ENCODE assay signal across 1 cellular context in the genomic region with DNA sequence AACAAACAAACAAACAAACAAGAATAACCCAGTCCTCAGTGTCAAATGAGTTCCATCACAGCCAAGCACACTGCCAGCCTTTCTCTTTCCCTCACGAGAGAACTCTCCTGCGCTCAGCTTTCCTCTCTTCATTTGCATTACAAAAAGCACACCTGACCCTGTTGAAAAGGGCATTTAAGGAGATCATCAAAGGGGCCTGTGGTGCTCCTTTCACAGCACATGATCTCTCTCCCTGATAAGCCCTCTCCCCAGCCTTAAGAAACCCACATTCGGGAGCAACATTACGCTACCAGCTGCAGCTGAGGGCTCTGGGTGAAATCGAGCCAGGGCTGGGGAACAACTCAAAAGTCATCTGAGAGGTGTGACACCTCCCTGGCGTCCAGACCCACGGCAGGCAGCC.
A peak's percentile ranks its signal among the peaks of the same experiment; 100 is the strongest.
TF ChIP-seq lines count a peak whose summit lies in the region.

No MANE protein-coding gene starts in this region.

TF ChIP-seq in GM12878, 131 proteins besides CTCF, POLR2A, EP300 and RAD21 (continued from another document):
- TF ChIP-seq, protein P1, sequence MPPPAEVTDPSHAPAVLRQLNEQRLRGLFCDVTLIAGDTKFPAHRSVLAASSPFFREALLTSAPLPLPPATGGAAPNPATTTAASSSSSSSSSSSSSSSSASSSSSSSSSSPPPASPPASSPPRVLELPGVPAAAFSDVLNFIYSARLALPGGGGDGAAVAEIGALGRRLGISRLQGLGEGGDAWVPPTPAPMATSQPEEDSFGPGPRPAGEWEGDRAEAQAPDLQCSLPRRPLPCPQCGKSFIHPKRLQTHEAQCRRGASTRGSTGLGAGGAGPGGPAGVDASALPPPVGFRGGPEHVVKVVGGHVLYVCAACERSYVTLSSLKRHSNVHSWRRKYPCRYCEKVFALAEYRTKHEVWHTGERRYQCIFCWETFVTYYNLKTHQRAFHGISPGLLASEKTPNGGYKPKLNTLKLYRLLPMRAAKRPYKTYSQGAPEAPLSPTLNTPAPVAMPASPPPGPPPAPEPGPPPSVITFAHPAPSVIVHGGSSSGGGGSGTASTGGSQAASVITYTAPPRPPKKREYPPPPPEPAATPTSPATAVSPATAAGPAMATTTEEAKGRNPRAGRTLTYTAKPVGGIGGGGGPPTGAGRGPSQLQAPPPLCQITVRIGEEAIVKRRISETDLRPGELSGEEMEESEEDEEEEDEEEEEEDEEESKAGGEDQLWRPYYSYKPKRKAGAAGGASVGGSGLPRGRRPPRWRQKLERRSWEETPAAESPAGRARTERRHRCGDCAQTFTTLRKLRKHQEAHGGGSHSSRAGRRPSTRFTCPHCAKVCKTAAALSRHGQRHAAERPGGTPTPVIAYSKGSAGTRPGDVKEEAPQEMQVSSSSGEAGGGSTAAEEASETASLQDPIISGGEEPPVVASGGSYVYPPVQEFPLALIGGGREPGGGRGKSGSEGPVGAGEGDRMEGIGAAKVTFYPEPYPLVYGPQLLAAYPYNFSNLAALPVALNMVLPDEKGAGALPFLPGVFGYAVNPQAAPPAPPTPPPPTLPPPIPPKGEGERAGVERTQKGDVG (CRISPR knock-in tag; IDR thresholded peaks at IDR 0.05): 0 out of 2 replicates have a peak, but pooled peaks have one; percentile 45
- TF ChIP-seq HDGF (IDR thresholded peaks at IDR 0.05): peak; percentile 60; the same call in 1 of the 2 replicates
- TF ChIP-seq, protein P2, sequence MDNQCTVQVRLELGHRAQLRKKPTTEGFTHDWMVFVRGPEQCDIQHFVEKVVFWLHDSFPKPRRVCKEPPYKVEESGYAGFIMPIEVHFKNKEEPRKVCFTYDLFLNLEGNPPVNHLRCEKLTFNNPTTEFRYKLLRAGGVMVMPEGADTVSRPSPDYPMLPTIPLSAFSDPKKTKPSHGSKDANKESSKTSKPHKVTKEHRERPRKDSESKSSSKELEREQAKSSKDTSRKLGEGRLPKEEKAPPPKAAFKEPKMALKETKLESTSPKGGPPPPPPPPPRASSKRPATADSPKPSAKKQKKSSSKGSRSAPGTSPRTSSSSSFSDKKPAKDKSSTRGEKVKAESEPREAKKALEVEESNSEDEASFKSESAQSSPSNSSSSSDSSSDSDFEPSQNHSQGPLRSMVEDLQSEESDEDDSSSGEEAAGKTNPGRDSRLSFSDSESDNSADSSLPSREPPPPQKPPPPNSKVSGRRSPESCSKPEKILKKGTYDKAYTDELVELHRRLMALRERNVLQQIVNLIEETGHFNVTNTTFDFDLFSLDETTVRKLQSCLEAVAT (IDR thresholded peaks at IDR 0.05): no peak
- TF ChIP-seq, protein P3, sequence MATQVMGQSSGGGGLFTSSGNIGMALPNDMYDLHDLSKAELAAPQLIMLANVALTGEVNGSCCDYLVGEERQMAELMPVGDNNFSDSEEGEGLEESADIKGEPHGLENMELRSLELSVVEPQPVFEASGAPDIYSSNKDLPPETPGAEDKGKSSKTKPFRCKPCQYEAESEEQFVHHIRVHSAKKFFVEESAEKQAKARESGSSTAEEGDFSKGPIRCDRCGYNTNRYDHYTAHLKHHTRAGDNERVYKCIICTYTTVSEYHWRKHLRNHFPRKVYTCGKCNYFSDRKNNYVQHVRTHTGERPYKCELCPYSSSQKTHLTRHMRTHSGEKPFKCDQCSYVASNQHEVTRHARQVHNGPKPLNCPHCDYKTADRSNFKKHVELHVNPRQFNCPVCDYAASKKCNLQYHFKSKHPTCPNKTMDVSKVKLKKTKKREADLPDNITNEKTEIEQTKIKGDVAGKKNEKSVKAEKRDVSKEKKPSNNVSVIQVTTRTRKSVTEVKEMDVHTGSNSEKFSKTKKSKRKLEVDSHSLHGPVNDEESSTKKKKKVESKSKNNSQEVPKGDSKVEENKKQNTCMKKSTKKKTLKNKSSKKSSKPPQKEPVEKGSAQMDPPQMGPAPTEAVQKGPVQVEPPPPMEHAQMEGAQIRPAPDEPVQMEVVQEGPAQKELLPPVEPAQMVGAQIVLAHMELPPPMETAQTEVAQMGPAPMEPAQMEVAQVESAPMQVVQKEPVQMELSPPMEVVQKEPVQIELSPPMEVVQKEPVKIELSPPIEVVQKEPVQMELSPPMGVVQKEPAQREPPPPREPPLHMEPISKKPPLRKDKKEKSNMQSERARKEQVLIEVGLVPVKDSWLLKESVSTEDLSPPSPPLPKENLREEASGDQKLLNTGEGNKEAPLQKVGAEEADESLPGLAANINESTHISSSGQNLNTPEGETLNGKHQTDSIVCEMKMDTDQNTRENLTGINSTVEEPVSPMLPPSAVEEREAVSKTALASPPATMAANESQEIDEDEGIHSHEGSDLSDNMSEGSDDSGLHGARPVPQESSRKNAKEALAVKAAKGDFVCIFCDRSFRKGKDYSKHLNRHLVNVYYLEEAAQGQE (IDR thresholded peaks at IDR 0.05; ENCODE audit: low read depth, low read length): no peak
- TF ChIP-seq, protein P4, sequence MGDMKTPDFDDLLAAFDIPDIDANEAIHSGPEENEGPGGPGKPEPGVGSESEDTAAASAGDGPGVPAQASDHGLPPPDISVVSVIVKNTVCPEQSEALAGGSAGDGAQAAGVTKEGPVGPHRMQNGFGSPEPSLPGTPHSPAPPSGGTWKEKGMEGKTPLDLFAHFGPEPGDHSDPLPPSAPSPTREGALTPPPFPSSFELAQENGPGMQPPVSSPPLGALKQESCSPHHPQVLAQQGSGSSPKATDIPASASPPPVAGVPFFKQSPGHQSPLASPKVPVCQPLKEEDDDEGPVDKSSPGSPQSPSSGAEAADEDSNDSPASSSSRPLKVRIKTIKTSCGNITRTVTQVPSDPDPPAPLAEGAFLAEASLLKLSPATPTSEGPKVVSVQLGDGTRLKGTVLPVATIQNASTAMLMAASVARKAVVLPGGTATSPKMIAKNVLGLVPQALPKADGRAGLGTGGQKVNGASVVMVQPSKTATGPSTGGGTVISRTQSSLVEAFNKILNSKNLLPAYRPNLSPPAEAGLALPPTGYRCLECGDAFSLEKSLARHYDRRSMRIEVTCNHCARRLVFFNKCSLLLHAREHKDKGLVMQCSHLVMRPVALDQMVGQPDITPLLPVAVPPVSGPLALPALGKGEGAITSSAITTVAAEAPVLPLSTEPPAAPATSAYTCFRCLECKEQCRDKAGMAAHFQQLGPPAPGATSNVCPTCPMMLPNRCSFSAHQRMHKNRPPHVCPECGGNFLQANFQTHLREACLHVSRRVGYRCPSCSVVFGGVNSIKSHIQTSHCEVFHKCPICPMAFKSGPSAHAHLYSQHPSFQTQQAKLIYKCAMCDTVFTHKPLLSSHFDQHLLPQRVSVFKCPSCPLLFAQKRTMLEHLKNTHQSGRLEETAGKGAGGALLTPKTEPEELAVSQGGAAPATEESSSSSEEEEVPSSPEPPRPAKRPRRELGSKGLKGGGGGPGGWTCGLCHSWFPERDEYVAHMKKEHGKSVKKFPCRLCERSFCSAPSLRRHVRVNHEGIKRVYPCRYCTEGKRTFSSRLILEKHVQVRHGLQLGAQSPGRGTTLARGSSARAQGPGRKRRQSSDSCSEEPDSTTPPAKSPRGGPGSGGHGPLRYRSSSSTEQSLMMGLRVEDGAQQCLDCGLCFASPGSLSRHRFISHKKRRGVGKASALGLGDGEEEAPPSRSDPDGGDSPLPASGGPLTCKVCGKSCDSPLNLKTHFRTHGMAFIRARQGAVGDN (IDR thresholded peaks at IDR 0.05): peak; percentile 76; the same call in 1 of the 2 replicates
- TF ChIP-seq MTA2 (IDR thresholded peaks at IDR 0.05; ENCODE audit: low read depth): 0 out of 2 replicates have a peak, but pooled peaks have one; percentile 9
- peak; percentile 61; the same call in 1 of the 2 replicates for TF ChIP-seq POLR2AphosphoS5 (IDR thresholded peaks at IDR 0.05; ENCODE audit: low read length)
- TF ChIP-seq, protein P5, sequence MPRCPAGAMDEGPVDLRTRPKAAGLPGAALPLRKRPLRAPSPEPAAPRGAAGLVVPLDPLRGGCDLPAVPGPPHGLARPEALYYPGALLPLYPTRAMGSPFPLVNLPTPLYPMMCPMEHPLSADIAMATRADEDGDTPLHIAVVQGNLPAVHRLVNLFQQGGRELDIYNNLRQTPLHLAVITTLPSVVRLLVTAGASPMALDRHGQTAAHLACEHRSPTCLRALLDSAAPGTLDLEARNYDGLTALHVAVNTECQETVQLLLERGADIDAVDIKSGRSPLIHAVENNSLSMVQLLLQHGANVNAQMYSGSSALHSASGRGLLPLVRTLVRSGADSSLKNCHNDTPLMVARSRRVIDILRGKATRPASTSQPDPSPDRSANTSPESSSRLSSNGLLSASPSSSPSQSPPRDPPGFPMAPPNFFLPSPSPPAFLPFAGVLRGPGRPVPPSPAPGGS (IDR thresholded peaks at IDR 0.05; ENCODE audit: borderline replicate concordance, insufficient read depth, low read depth, low read length, poor library complexity, severe bottlenecking): no peak
- TF ChIP-seq YBX1 (IDR thresholded peaks at IDR 0.05): no peak
- no peak for TF ChIP-seq SMAD5 (IDR thresholded peaks at IDR 0.05; ENCODE audit: low read depth)
- 0 out of 2 replicates have a peak, but pooled peaks have one; percentile 56 for TF ChIP-seq NBN (IDR thresholded peaks at IDR 0.05)
- TF ChIP-seq POU2F2 (IDR thresholded peaks at IDR 0.05; ENCODE audit: borderline replicate concordance, low read depth, low read length): 0 out of 3 replicates have a peak, but pooled peaks have one; percentile 50
- TF ChIP-seq IKZF2 (IDR thresholded peaks at IDR 0.05): no peak; a peak in 1 of 4 replicates
- TF ChIP-seq, protein P6, sequence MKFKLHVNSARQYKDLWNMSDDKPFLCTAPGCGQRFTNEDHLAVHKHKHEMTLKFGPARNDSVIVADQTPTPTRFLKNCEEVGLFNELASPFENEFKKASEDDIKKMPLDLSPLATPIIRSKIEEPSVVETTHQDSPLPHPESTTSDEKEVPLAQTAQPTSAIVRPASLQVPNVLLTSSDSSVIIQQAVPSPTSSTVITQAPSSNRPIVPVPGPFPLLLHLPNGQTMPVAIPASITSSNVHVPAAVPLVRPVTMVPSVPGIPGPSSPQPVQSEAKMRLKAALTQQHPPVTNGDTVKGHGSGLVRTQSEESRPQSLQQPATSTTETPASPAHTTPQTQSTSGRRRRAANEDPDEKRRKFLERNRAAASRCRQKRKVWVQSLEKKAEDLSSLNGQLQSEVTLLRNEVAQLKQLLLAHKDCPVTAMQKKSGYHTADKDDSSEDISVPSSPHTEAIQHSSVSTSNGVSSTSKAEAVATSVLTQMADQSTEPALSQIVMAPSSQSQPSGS (IDR thresholded peaks at IDR 0.05; ENCODE audit: low read length): no peak; the same call in 1 of the 2 replicates
- TF ChIP-seq, protein P7, sequence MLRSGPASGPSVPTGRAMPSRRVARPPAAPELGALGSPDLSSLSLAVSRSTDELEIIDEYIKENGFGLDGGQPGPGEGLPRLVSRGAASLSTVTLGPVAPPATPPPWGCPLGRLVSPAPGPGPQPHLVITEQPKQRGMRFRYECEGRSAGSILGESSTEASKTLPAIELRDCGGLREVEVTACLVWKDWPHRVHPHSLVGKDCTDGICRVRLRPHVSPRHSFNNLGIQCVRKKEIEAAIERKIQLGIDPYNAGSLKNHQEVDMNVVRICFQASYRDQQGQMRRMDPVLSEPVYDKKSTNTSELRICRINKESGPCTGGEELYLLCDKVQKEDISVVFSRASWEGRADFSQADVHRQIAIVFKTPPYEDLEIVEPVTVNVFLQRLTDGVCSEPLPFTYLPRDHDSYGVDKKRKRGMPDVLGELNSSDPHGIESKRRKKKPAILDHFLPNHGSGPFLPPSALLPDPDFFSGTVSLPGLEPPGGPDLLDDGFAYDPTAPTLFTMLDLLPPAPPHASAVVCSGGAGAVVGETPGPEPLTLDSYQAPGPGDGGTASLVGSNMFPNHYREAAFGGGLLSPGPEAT (IDR thresholded peaks at IDR 0.05; ENCODE audit: low read depth): 0 out of 2 replicates have a peak, but pooled peaks have one; percentile 22
- no peak for TF ChIP-seq KDM1A (IDR thresholded peaks at IDR 0.05; ENCODE audit: borderline replicate concordance)
